ENCODE assay signal across 20 cellular contexts in the genomic region with DNA sequence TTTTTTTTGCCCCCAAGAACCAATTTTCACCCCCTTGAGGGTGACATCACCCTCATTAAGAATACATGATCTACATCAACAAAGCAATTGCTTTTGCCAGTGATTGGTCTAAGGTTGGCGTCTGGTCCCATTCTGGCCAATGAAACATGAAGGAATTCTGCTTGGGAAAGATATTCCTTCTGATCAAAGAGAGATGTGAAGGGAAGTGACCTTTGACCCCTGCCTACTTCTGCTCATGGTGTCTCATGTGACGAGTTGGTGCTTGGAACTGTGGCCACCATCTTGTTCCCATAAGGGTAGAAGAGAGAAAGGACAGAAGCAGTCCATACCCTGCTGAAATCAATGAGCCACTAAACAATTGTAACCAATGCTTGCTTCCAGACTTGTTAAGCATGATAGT.
A peak's percentile ranks its signal among the peaks of the same experiment; 100 is the strongest.
DNase-seq lines count a peak whose midpoint lies in the region; ATAC-seq, FAIRE-seq and TF ChIP-seq lines count a peak whose summit lies in the region.
"Had no signal": no experiment of that assay in that cellular context is flagged by ENCODE, and none has a peak within 500 bp of the region (broad histone marks: within the 10 kb centered on the region; RNA-seq: fewer than 3 reads in every experiment).

No MANE protein-coding gene starts in this region.

- H3K18ac ChIP-seq in IMR-90 (ENCODE audit: low read depth, low read length): no peak overlapping the region

- peaks cover 30% of the 10 kb centered on the region for H3K4me1 Mint-ChIP-seq in activated CD4-positive, alpha-beta T cell treated with anti-CD3 and anti-CD28 coated beads, Interleukin-2, amount 10 ng/mL, durations not matched to agents 24 days and 14 days
- H3K4me1 Mint-ChIP-seq in natural killer cell: peaks cover 23 to 28% of the 10 kb centered on the region in 2 donors

- POLR2A ChIA-PET in IMR-90 (lab: Charles Lee; ENCODE audit: unreplicated experiment): no interaction called here
- POLR2A ChIA-PET in GM12878 (lab: Charles Lee): no interaction called here

- no peak for FAIRE-seq in GM12878 (lab: Jason Lieb, UNC)
- FAIRE-seq: A204.1, H54 had no signal

- no peak overlapping the region for H2BK15ac ChIP-seq in IMR-90 (ENCODE audit: low read depth, low read length)

- TF ChIP-seq POLR2A in IMR-90 (IDR thresholded peaks at IDR 0.05; ENCODE audit: low read depth, low read length) (no peak), GM12878 (IDR thresholded peaks at IDR 0.05; ENCODE audit: low read depth, low read length) (no peak)

- H3K56ac ChIP-seq in IMR-90 (ENCODE audit: extremely low read depth, insufficient read depth, low read length): no peak overlapping the region

- dilution Hi-C loops in IMR-90 (cut with HindIII; ENCODE audit: low sequenced_read_pairs, unreplicated experiment): no loop called here

- CTCF ChIA-PET in IMR-90 (lab: Yijun Ruan, JAX): interaction anchor here (0.7 kb wide), 1 partner anchor 1741 kb away, joined by 3 read pairs; no protein-coding TSS in a partner anchor
- CTCF ChIA-PET in GM12878 (lab: Yijun Ruan, JAX): no interaction called here

- peaks cover 10% of the 10 kb centered on the region for H3K9me3 Mint-ChIP-seq in activated CD4-positive, alpha-beta T cell treated with anti-CD3 and anti-CD28 coated beads, Interleukin-2, amount 10 ng/mL, durations not matched to agents 24 days and 14 days
- H3K9me3 Mint-ChIP-seq in natural killer cell: peaks cover 4 to 6% of the 10 kb centered on the region in 2 donors

- no peak overlapping the region for H3K4me2 ChIP-seq in IMR-90 (ENCODE audit: low read depth, low read length)
- no peak overlapping the region for H3K4me2 ChIP-seq in GM12878 (ENCODE audit: control insufficient read depth, insufficient read depth)

- TF ChIP-seq RAD21 in IMR-90 (IDR thresholded peaks at IDR 0.05; ENCODE audit: low read length) (no peak), GM12878 (IDR thresholded peaks at IDR 0.05; ENCODE audit: insufficient read depth, low read depth, low read length) (no peak)

- no peak overlapping the region for H3K4me3 ChIP-seq in IMR-90 (ENCODE audit: insufficient read depth, low read depth, low read length)
- no peak overlapping the region for H3K4me3 ChIP-seq in GM12878
- H3K4me3 ChIP-seq in mucosa of descending colon: no peak overlapping the region
- H3K4me3 ChIP-seq: BLaER1 treated with 17β-estradiol and CSF1 and Interleukin-3, amounts not matched to agents 10 nM and 100 nM had no signal

- no peak for ATAC-seq in IMR-90 (ENCODE audit: low read depth)
- no peak for ATAC-seq in GM12878
- ATAC-seq in natural killer cell: no peak
- ATAC-seq in mucosa of descending colon: no peak
- no peak for ATAC-seq in HG03159 (IDR thresholded peaks at IDR 0.05; ENCODE audit: unreplicated experiment)
- ATAC-seq: PC-3 had no signal

- no peak overlapping the region for H2AK9ac ChIP-seq in IMR-90 (replicated peaks; ENCODE audit: low read depth, low read length, poor library complexity)

- in situ Hi-C loops in IMR-90 (cut with MboI; ENCODE audit: low sequenced_read_pairs) (no loop called here), GM12878 (cut with MboI) (no loop called here)

- H4K91ac ChIP-seq in IMR-90 (ENCODE audit: insufficient read depth, low read depth, low read length): no peak overlapping the region

- BruUV-seq in IMR-90 (replicated peaks; lab: Mats Ljungman, UMichigan) (no TSS peak), GM12878 (replicated peaks; lab: Mats Ljungman, UMichigan) (no TSS peak)

- peaks cover 9% of the 10 kb centered on the region for H3K36me3 Mint-ChIP-seq in activated CD4-positive, alpha-beta T cell treated with anti-CD3 and anti-CD28 coated beads, Interleukin-2, amount 10 ng/mL, durations not matched to agents 24 days and 14 days (ENCODE audit: low read depth)
- H3K36me3 Mint-ChIP-seq in natural killer cell: no peaks in the 10 kb centered on the region

- H3K27me3 ChIP-seq in IMR-90 (ENCODE audit: control insufficient read depth, insufficient read depth, low read length) (no peaks in the 10 kb centered on the region), GM12878 (replicated peaks in 1 of 2; ENCODE audit: control insufficient read depth in 2 of 2, insufficient read depth in 2 of 2, low read length in 1 of 2) (no peaks in the 10 kb centered on the region)
- H3K27me3 ChIP-seq: BLaER1 treated with 17β-estradiol and CSF1 and Interleukin-3, amounts not matched to agents 10 nM and 100 nM had no signal

- TF ChIP-seq CTCF in IMR-90 (conservative IDR thresholded peaks at IDR 0.05; ENCODE audit: low read depth, low read length) (no peak), GM12878 (IDR thresholded peaks at IDR 0.05 in 2 of 3, conservative IDR thresholded peaks at IDR 0.05 in 1 of 3; ENCODE audit: control insufficient read depth in 2 of 3, extremely low read depth in 1 of 3, insufficient read depth in 1 of 3, low read depth in 3 of 3, low read length in 3 of 3) (no peak), natural killer cell (IDR thresholded peaks at IDR 0.05) (no peak), mucosa of descending colon (IDR thresholded peaks at IDR 0.05) (no peak)

- intact Hi-C loops in activated CD4-positive, alpha-beta T cell treated with anti-CD3 and anti-CD28 coated beads, Interleukin-2, amount 10 ng/mL, durations not matched to agents 24 days and 14 days (cut with micrococcal nuclease): no loop called here
- intact Hi-C loops in IMR-90 (cut with micrococcal nuclease): no loop called here
- intact Hi-C loops in GM12878 (cut with micrococcal nuclease; ENCODE audit: unreplicated experiment): no loop called here
- intact Hi-C loops in natural killer cell (cut with micrococcal nuclease): loop anchor here (1.0 kb wide), 1 partner anchor 21 kb away; no protein-coding TSS in a partner anchor
- intact Hi-C loops in mucosa of descending colon (cut with DNase I, micrococcal nuclease): no loop called here

- SMC1A ChIA-PET in GM12878 (lab: Charles Lee; ENCODE audit: uncharacterized antibody, unreplicated experiment): interaction anchor here (1.4 kb wide), 1 partner anchor 18 kb away, joined by 4 read pairs; no protein-coding TSS in a partner anchor

- H4K5ac ChIP-seq in IMR-90 (ENCODE audit: low read depth, low read length): no peak overlapping the region

- H3K27ac ChIP-seq in IMR-90 (ENCODE audit: insufficient read depth, low read length) (no peak overlapping the region), GM12878 (ENCODE audit: control insufficient read depth, insufficient read depth) (no peak overlapping the region)
- H3K27ac ChIP-seq: BLaER1 treated with 17β-estradiol and CSF1 and Interleukin-3, amounts not matched to agents 10 nM and 100 nM had no signal

- no peak overlapping the region for H3K14ac ChIP-seq in IMR-90 (replicated peaks; ENCODE audit: low read depth, low read length)

- no peak overlapping the region for H2BK5ac ChIP-seq in IMR-90 (ENCODE audit: low read depth, low read length, poor library complexity, severe bottlenecking)

- H3K4me3 Mint-ChIP-seq in activated CD4-positive, alpha-beta T cell treated with anti-CD3 and anti-CD28 coated beads, Interleukin-2, amount 10 ng/mL, durations not matched to agents 24 days and 14 days: no peak overlapping the region
- H3K4me3 Mint-ChIP-seq in natural killer cell: no peak overlapping the region
- H3K4me3 Mint-ChIP-seq: HFFc6 had no signal

- peak overlapping the region; percentile 43 for H3K27ac Mint-ChIP-seq in activated CD4-positive, alpha-beta T cell treated with anti-CD3 and anti-CD28 coated beads, Interleukin-2, amount 10 ng/mL, durations not matched to agents 24 days and 14 days
- peak overlapping the region; percentile 76 to 85 for H3K27ac Mint-ChIP-seq in natural killer cell
- H3K27ac Mint-ChIP-seq: HFFc6 had no signal

- no peak for TF ChIP-seq EP300 in GM12878 (IDR thresholded peaks at IDR 0.05; ENCODE audit: borderline replicate concordance in 1 of 2, control insufficient read depth in 1 of 2, low read depth in 2 of 2, low read length in 2 of 2)

- RAD21 ChIA-PET in GM12878 (lab: Charles Lee; ENCODE audit: unreplicated experiment): interaction anchor here (1.1 kb wide), 1 partner anchor 29 kb away, joined by 3 read pairs; no protein-coding TSS in a partner anchor

- H3K4ac ChIP-seq in IMR-90 (ENCODE audit: low read depth, low read length): no peak overlapping the region

- H3K23ac ChIP-seq in IMR-90 (ENCODE audit: low read depth, low read length): no peak overlapping the region

- H3K4me1 ChIP-seq in IMR-90 (ENCODE audit: control insufficient read depth, insufficient read depth, low read length): no peaks in the 10 kb centered on the region
- peaks cover 2% of the 10 kb centered on the region for H3K4me1 ChIP-seq in GM12878 (ENCODE audit: control insufficient read depth, insufficient read depth, low read length)
- H3K4me1 ChIP-seq in mucosa of descending colon (ENCODE audit: low read depth): no peaks in the 10 kb centered on the region
- H3K4me1 ChIP-seq: Caco-2 had no signal

- no peaks in the 10 kb centered on the region for H4K20me1 ChIP-seq in IMR-90 (ENCODE audit: insufficient read depth, low read length)
- H4K20me1 ChIP-seq in GM12878 (ENCODE audit: control insufficient read depth, insufficient read depth): no peaks in the 10 kb centered on the region
- H4K20me1 ChIP-seq: BLaER1 treated with 17β-estradiol and CSF1 and Interleukin-3, amounts not matched to agents 10 nM and 100 nM had no signal

- no peak overlapping the region for H2BK120ac ChIP-seq in IMR-90 (ENCODE audit: low read depth, low read length)

- H3K36me3 ChIP-seq in IMR-90 (ENCODE audit: control insufficient read depth, insufficient read depth, low read length) (no peaks in the 10 kb centered on the region), GM12878 (ENCODE audit: control insufficient read depth in 2 of 2, insufficient read depth in 2 of 2, low read length in 1 of 2) (no peaks in the 10 kb centered on the region), mucosa of descending colon (ENCODE audit: low read depth) (no peaks in the 10 kb centered on the region)
- H3K36me3 ChIP-seq: BLaER1 treated with 17β-estradiol and CSF1 and Interleukin-3, amounts not matched to agents 10 nM and 100 nM had no signal

- no peak for DNase-seq in activated CD4-positive, alpha-beta T cell treated with anti-CD3 and anti-CD28 coated beads, Interleukin-2, amount 10 ng/mL, durations not matched to agents 24 days and 14 days
- DNase-seq in activated CD4-positive, alpha-beta T cell treated with anti-CD3 and anti-CD28 coated beads, Interleukin-2, amount 50 U/mL, for 4 hours: no peak
- DNase-seq in IMR-90 (no peak), GM12878 (ENCODE audit: low read depth, low spot score) (no peak), natural killer cell (no peak), mucosa of descending colon (no peak), NCI-H2029 (lab: John Stamatoyannopoulos, UW) (no peak)
- DNase-seq: Caco-2, DMS153, HFFc6, Kasumi-1, MM.1S, NCI-H1092 treated with DMSO at 0.1 percent for 48 hours, NCI-H510A treated with DMSO at 0.1 percent for 48 hours, NCI-H82 had no signal

- H2AK5ac ChIP-seq in IMR-90 (ENCODE audit: low read depth, low read length): peak overlapping the region; percentile 49; the same call in 1 of the 2 replicates

- no peaks in the 10 kb centered on the region for H3K9me1 ChIP-seq in IMR-90 (ENCODE audit: insufficient read depth, low read length)

- H4K8ac ChIP-seq in IMR-90 (ENCODE audit: low read depth in 2 of 2, low read length in 2 of 2): no peak overlapping the region

- WGBS in IMR-90 (ENCODE audit: extremely low coverage in 2 of 2, insufficient read length in 1 of 2), 2 experiments: no CpG with 5 or more reads among the region's 2 CpGs
- WGBS in GM12878 (ENCODE audit: insufficient coverage, insufficient replicate concordance, low lambda C conversion rate, missing lambda C conversion rate): 38% methylated on average over 2 of the region's 2 CpGs

- no peak overlapping the region for H2AFZ ChIP-seq in IMR-90 (replicated peaks; ENCODE audit: low read length, poor library complexity)
- H2AFZ ChIP-seq in GM12878 (ENCODE audit: control insufficient read depth, low read depth, low read length): no peak overlapping the region

- H3K79me1 ChIP-seq in IMR-90 (ENCODE audit: low read depth in 1 of 2, low read length in 2 of 2): no peaks in the 10 kb centered on the region

- no peak overlapping the region for H3K9ac ChIP-seq in IMR-90 (ENCODE audit: low read depth, low read length)
- H3K9ac ChIP-seq in GM12878 (ENCODE audit: control insufficient read depth, insufficient read depth, low read length): no peak overlapping the region
- H3K9ac ChIP-seq: BLaER1 treated with 17β-estradiol and CSF1 and Interleukin-3, amounts not matched to agents 10 nM and 100 nM had no signal

- H2BK20ac ChIP-seq in IMR-90 (ENCODE audit: low read depth, low read length): no peak overlapping the region

- no peaks in the 10 kb centered on the region for H3K79me2 ChIP-seq in GM12878 (ENCODE audit: control insufficient read depth, insufficient read depth, low read length)

- no peaks in the 10 kb centered on the region for H3K27me3 Mint-ChIP-seq in activated CD4-positive, alpha-beta T cell treated with anti-CD3 and anti-CD28 coated beads, Interleukin-2, amount 10 ng/mL, durations not matched to agents 24 days and 14 days
- no peaks in the 10 kb centered on the region for H3K27me3 Mint-ChIP-seq in natural killer cell (ENCODE audit: low read depth in 2 of 2)

- H3K9me3 ChIP-seq in IMR-90 (ENCODE audit: control insufficient read depth, insufficient read depth, low read length) (0 out of 2 replicates have a peak, but pooled peaks cover 4% of the 10 kb centered on the region), GM12878 (replicated peaks; ENCODE audit: control insufficient read depth, insufficient read depth, low read length) (peaks cover 3% of the 10 kb centered on the region; the same call in 1 of the 3 replicates), mucosa of descending colon (no peaks in the 10 kb centered on the region)
- H3K9me3 ChIP-seq: Caco-2 had no signal
